ENCODE assay signal across 1 cellular context in the genomic region with DNA sequence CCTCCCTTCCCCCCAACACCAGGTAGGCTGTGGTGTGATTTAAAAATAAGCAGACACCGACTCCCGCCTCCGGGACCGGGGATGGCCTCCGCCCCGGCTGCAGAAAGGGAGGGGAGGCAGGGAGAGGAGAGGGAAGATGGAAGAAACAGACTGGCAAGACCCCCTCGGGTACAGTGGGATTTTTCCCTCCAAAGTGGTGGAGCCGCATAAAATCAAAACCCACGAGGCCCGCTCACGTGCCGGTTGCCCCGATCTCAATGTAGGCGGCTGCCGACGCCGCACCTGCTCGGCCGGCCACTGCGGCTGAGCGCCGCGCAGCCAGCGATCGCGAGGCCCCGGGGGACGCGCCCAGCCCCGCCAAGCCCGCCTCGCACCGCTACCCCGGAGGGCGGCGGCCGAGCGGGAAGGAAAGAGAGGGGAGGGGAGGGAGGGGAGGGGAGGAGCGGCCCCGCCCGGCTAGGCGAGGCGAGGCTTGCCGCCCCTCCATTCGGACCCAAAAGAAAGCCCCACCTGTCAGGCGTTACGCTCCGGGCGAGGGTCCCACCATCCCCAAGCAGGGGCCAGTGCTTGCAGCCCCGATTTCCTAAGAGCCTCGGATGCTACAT.
TF ChIP-seq lines count a peak whose summit lies in the region.

No MANE protein-coding gene starts in this region.

TF ChIP-seq in HepG2, 621 proteins besides CTCF, POLR2A, EP300 and RAD21:
- TF ChIP-seq PCBP1 (IDR thresholded peaks at IDR 0.05; ENCODE audit: borderline replicate concordance, low read depth, low read length) (0 out of 2 replicates have a peak, but pooled peaks have one; percentile 11), HNRNPK (IDR thresholded peaks at IDR 0.05; ENCODE audit: low read depth, low read length, poor library complexity, severe bottlenecking) (peak; percentile 83)
- TF ChIP-seq, protein P1, sequence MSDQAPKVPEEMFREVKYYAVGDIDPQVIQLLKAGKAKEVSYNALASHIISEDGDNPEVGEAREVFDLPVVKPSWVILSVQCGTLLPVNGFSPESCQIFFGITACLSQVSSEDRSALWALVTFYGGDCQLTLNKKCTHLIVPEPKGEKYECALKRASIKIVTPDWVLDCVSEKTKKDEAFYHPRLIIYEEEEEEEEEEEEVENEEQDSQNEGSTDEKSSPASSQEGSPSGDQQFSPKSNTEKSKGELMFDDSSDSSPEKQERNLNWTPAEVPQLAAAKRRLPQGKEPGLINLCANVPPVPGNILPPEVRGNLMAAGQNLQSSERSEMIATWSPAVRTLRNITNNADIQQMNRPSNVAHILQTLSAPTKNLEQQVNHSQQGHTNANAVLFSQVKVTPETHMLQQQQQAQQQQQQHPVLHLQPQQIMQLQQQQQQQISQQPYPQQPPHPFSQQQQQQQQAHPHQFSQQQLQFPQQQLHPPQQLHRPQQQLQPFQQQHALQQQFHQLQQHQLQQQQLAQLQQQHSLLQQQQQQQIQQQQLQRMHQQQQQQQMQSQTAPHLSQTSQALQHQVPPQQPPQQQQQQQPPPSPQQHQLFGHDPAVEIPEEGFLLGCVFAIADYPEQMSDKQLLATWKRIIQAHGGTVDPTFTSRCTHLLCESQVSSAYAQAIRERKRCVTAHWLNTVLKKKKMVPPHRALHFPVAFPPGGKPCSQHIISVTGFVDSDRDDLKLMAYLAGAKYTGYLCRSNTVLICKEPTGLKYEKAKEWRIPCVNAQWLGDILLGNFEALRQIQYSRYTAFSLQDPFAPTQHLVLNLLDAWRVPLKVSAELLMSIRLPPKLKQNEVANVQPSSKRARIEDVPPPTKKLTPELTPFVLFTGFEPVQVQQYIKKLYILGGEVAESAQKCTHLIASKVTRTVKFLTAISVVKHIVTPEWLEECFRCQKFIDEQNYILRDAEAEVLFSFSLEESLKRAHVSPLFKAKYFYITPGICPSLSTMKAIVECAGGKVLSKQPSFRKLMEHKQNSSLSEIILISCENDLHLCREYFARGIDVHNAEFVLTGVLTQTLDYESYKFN (CRISPR knock-in tag; conservative IDR thresholded peaks at IDR 0.05) = no peak
